8 cellular contexts compared by ENCODE assay signal in the genomic region with DNA sequence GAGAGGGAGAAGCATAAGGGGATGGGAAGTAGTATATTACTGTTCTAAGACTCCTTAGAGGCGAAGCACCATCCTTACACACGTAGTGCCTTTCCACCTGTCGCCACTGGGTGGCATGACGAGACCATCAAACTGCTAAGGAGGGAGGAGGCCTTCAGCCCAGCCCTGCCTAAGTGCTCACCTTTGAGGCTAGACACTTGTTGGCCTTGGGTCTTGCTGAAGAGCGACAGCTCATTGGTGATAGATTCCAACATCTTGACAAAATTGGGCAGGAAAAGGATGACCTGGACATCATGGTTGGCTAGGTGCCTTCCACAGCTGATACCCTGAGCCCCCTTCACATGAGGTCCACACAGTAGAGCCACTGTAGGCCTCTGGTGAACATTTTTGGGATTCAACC. TPM values are rescaled to one million over a fixed set of nuclear protein-coding genes. Genes with fewer than 3 reads are reported as not detected.
DNase-seq lines count a peak whose midpoint lies in the region; ATAC-seq lines count a peak whose summit lies in the region.

No MANE protein-coding gene starts in this region.

- no CpG with 5 or more reads among the region's 5 CpGs for WGBS in mesendoderm (ENCODE audit: extremely low coverage, insufficient coverage, low lambda C conversion rate)

- no peak overlapping the region for H4K8ac ChIP-seq in mesendoderm (ENCODE audit: low read depth, low read length)

- no peak overlapping the region for H3K18ac ChIP-seq in mesendoderm (ENCODE audit: low read length)

- H3K9ac ChIP-seq in mesendoderm (ENCODE audit: low read length): no peak overlapping the region

- no peak overlapping the region for H2AK5ac ChIP-seq in mesendoderm (ENCODE audit: low read length)

- H3K36me3 ChIP-seq in mesendoderm (ENCODE audit: control insufficient read depth, insufficient read depth, low read length): peaks cover 1% of the 10 kb centered on the region

- H3K79me2 ChIP-seq in mesendoderm (ENCODE audit: control insufficient read depth, insufficient read depth, low read length): no peaks in the 10 kb centered on the region

- no peaks in the 10 kb centered on the region for H3K27me3 ChIP-seq in mesendoderm (ENCODE audit: insufficient read depth, low read length, poor library complexity)

- H3K27ac ChIP-seq in mesendoderm (ENCODE audit: low read depth, low read length): no peak overlapping the region

- H3K4me3 ChIP-seq in mesendoderm (ENCODE audit: low read length): no peak overlapping the region

- no peak overlapping the region for H4K5ac ChIP-seq in mesendoderm (ENCODE audit: low read length)

- H3K4me1 ChIP-seq in mesendoderm (ENCODE audit: control insufficient read depth, low read depth, low read length): no peaks in the 10 kb centered on the region

- H3K4me2 ChIP-seq in mesendoderm (ENCODE audit: low read length): no peak overlapping the region

- no peaks in the 10 kb centered on the region for H3K79me1 ChIP-seq in mesendoderm (ENCODE audit: low read length)

- no peak overlapping the region for H3K4ac ChIP-seq in mesendoderm (ENCODE audit: low read depth, low read length)

- peak; percentile 83 for DNase-seq in AG20443 (ENCODE audit: low spot score)
- DNase-seq in NCI-H69 (lab: John Stamatoyannopoulos, UW): peak; percentile 59
- DNase-seq in activated CD4-positive, alpha-beta T cell treated with anti-CD3 and anti-CD28 coated beads, Interleukin-2, amount 50 U/mL, for 4 hours: peak; percentile 69
- peak; percentile 88 for DNase-seq in dermis blood vessel endothelial cell
- peak; percentile 77 for DNase-seq in mesendoderm
- peak; percentile 46 to 58 for DNase-seq in stimulated activated CD8-positive, alpha-beta memory T cell treated with anti-CD3 and anti-CD28 coated beads, Interleukin-2, amount 100 ng/mL, for 48 hours (ENCODE audit: low read depth in 2 of 2)

- H3K56ac ChIP-seq in mesendoderm (ENCODE audit: low read length): no peak overlapping the region

- H3K23ac ChIP-seq in mesendoderm (ENCODE audit: low read length): no peak overlapping the region

- H2BK120ac ChIP-seq in mesendoderm (ENCODE audit: low read depth, low read length): no peak overlapping the region

- no peak overlapping the region for H2BK15ac ChIP-seq in mesendoderm (replicated peaks; ENCODE audit: low read depth)

- ATAC-seq in GM19035 (IDR thresholded peaks at IDR 0.05; ENCODE audit: unreplicated experiment) (peak; percentile 55), HG03108 (IDR thresholded peaks at IDR 0.05; ENCODE audit: unreplicated experiment) (no peak)

- no peak overlapping the region for H2BK5ac ChIP-seq in mesendoderm (ENCODE audit: low read length)

RNA-seq across cellular contexts. Expression of gene CLK3, which starts 19.6 kb away (rescaled TPM):
- total RNA-seq in dermis blood vessel endothelial cell: 68.3 and 81.5 TPM in 2 replicates
- polyA plus RNA-seq in mesendoderm (2013, experiment 1 of 2): 35.9 TPM
- polyA plus RNA-seq in mesendoderm (2013, experiment 2 of 2): 38.3 TPM
